ENCODE assay signal across 1 cellular context in the genomic region with DNA sequence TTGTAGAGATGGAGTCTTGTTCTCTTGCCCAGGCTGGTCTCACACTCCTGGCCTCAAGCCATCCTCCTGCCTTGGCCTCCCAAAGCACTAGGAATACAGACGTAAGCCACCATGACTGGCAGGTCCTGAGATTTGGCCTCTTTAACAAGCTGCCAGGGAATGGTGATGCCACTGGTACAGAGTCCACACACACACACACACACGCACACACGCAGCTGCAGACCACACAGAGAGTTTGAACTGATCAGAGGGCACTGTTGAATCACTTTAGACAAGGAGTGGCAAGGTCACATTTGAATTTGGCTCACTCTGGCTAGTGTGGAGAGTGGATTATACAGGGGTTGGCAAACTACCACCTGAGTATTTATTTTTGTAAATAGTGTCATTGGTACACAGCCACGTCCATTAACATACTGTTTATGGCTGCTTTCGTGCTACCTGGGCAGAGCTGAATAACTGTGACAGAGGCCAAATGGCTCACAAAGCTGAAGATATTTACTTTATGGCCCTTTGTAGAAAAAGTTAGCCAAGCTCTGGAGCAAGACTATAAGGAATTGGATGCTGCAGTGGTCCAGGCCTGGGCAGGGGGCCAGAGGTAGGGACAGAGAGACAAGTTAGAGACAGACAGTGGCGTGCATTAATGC.
TF ChIP-seq lines count a peak whose summit lies in the region.

No MANE protein-coding gene starts in this region.

TF ChIP-seq in HepG2, 621 proteins besides CTCF, POLR2A, EP300 and RAD21 (continued from another document and continues in another):
- TF ChIP-seq, protein P1, sequence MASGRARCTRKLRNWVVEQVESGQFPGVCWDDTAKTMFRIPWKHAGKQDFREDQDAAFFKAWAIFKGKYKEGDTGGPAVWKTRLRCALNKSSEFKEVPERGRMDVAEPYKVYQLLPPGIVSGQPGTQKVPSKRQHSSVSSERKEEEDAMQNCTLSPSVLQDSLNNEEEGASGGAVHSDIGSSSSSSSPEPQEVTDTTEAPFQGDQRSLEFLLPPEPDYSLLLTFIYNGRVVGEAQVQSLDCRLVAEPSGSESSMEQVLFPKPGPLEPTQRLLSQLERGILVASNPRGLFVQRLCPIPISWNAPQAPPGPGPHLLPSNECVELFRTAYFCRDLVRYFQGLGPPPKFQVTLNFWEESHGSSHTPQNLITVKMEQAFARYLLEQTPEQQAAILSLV (CRISPR knock-in tag; IDR thresholded peaks at IDR 0.05; ENCODE audit: borderline replicate concordance) = peak; percentile 69; the same call in 1 of the 2 replicates
- no peak for TF ChIP-seq SRSF4 (IDR thresholded peaks at IDR 0.05; ENCODE audit: low read depth, low read length, poor library complexity, severe bottlenecking)
- no peak for TF ChIP-seq ZNF335 (CRISPR knock-in tag; IDR thresholded peaks at IDR 0.05)
- TF ChIP-seq MEIS2 (CRISPR knock-in tag; IDR thresholded peaks at IDR 0.05) = peak; percentile 52; the same call in 1 of the 2 replicates
- no peak for TF ChIP-seq CCAR2 (optimal IDR thresholded peaks at IDR 0.05; ENCODE audit: low read depth, low read length)
- TF ChIP-seq, protein P2, sequence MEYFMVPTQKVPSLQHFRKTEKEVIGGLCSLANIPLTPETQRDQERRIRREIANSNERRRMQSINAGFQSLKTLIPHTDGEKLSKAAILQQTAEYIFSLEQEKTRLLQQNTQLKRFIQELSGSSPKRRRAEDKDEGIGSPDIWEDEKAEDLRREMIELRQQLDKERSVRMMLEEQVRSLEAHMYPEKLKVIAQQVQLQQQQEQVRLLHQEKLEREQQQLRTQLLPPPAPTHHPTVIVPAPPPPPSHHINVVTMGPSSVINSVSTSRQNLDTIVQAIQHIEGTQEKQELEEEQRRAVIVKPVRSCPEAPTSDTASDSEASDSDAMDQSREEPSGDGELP (IDR thresholded peaks at IDR 0.05; ENCODE audit: borderline replicate concordance, low read depth) = no peak; the same call in 1 of the 2 replicates
- TF ChIP-seq SATB2 (CRISPR knock-in tag; IDR thresholded peaks at IDR 0.05) = no peak
- no peak for TF ChIP-seq SCMH1 (CRISPR knock-in tag; IDR thresholded peaks at IDR 0.05; ENCODE audit: borderline replicate concordance)
- peak; percentile 53; the same call in 1 of the 2 replicates for TF ChIP-seq GATAD1 (CRISPR knock-in tag; IDR thresholded peaks at IDR 0.05)
- peak; percentile 43; the same call in 1 of the 2 replicates for TF ChIP-seq TARDBP (CRISPR knock-in tag; IDR thresholded peaks at IDR 0.05)
- TF ChIP-seq ZSCAN25 (CRISPR knock-in tag; IDR thresholded peaks at IDR 0.05) = peak; percentile 55; the same call in 1 of the 2 replicates
- TF ChIP-seq MIXL1 (CRISPR knock-in tag; IDR thresholded peaks at IDR 0.05) = peak; percentile 62; the same call in 1 of the 2 replicates
- TF ChIP-seq POLR2AphosphoS5 (IDR thresholded peaks at IDR 0.05; ENCODE audit: low read depth, low read length) = no peak
- no peak for TF ChIP-seq ZNF570 (CRISPR knock-in tag; IDR thresholded peaks at IDR 0.05; ENCODE audit: borderline replicate concordance)
- TF ChIP-seq, protein P3, sequence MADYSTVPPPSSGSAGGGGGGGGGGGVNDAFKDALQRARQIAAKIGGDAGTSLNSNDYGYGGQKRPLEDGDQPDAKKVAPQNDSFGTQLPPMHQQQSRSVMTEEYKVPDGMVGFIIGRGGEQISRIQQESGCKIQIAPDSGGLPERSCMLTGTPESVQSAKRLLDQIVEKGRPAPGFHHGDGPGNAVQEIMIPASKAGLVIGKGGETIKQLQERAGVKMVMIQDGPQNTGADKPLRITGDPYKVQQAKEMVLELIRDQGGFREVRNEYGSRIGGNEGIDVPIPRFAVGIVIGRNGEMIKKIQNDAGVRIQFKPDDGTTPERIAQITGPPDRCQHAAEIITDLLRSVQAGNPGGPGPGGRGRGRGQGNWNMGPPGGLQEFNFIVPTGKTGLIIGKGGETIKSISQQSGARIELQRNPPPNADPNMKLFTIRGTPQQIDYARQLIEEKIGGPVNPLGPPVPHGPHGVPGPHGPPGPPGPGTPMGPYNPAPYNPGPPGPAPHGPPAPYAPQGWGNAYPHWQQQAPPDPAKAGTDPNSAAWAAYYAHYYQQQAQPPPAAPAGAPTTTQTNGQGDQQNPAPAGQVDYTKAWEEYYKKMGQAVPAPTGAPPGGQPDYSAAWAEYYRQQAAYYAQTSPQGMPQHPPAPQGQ (CRISPR knock-in tag; IDR thresholded peaks at IDR 0.05; ENCODE audit: borderline replicate concordance) = no peak; the same call in 1 of the 2 replicates
- no peak for TF ChIP-seq CHCHD3 (CRISPR knock-in tag; IDR thresholded peaks at IDR 0.05)
- no peak for TF ChIP-seq JDP2 (CRISPR knock-in tag; IDR thresholded peaks at IDR 0.05; ENCODE audit: borderline replicate concordance)
- no peak; the same call in 1 of the 2 replicates for TF ChIP-seq ZNF430 (CRISPR knock-in tag; IDR thresholded peaks at IDR 0.05)
- TF ChIP-seq KDM3A (CRISPR knock-in tag; IDR thresholded peaks at IDR 0.05; ENCODE audit: low read depth) = no peak
- TF ChIP-seq, protein P4, sequence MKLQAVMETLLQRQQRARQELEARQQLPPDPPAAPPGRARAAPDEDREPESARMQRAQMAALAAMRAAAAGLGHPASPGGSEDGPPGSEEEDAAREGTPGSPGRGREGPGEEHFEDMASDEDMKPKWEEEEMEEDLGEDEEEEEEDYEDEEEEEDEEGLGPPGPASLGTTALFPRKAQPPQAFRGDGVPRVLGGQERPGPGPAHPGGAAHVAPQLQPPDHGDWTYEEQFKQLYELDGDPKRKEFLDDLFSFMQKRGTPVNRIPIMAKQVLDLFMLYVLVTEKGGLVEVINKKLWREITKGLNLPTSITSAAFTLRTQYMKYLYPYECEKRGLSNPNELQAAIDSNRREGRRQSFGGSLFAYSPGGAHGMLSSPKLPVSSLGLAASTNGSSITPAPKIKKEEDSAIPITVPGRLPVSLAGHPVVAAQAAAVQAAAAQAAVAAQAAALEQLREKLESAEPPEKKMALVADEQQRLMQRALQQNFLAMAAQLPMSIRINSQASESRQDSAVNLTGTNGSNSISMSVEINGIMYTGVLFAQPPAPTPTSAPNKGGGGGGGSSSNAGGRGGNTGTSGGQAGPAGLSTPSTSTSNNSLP (IDR thresholded peaks at IDR 0.05; ENCODE audit: low read depth, low read length) = peak; percentile 92
- TF ChIP-seq GLI4 (CRISPR knock-in tag; IDR thresholded peaks at IDR 0.05; ENCODE audit: borderline replicate concordance) = no peak
- no peak; the same call in 1 of the 2 replicates for TF ChIP-seq ZNF468 (CRISPR knock-in tag; IDR thresholded peaks at IDR 0.05)
- TF ChIP-seq ZKSCAN5 (CRISPR knock-in tag; IDR thresholded peaks at IDR 0.05) = no peak
- TF ChIP-seq ASH2L (IDR thresholded peaks at IDR 0.05; ENCODE audit: insufficient read length, low read depth, low read length) = no peak
- no peak for TF ChIP-seq ZNF713 (CRISPR knock-in tag; IDR thresholded peaks at IDR 0.05)
- TF ChIP-seq, protein P5, sequence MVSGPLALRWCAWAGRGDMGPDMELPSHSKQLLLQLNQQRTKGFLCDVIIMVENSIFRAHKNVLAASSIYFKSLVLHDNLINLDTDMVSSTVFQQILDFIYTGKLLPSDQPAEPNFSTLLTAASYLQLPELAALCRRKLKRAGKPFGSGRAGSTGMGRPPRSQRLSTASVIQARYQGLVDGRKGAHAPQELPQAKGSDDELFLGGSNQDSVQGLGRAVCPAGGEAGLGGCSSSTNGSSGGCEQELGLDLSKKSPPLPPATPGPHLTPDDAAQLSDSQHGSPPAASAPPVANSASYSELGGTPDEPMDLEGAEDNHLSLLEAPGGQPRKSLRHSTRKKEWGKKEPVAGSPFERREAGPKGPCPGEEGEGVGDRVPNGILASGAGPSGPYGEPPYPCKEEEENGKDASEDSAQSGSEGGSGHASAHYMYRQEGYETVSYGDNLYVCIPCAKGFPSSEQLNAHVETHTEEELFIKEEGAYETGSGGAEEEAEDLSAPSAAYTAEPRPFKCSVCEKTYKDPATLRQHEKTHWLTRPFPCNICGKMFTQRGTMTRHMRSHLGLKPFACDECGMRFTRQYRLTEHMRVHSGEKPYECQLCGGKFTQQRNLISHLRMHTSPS (CRISPR knock-in tag; IDR thresholded peaks at IDR 0.05; ENCODE audit: low read depth) = peak; percentile 99
- TF ChIP-seq ZNF484 (CRISPR knock-in tag; IDR thresholded peaks at IDR 0.05; ENCODE audit: borderline replicate concordance, low read depth) = no peak
- TF ChIP-seq FOXK1 (CRISPR knock-in tag; IDR thresholded peaks at IDR 0.05; ENCODE audit: borderline replicate concordance, low read depth) = no peak; the same call in 1 of the 2 replicates
- TF ChIP-seq, protein P6, sequence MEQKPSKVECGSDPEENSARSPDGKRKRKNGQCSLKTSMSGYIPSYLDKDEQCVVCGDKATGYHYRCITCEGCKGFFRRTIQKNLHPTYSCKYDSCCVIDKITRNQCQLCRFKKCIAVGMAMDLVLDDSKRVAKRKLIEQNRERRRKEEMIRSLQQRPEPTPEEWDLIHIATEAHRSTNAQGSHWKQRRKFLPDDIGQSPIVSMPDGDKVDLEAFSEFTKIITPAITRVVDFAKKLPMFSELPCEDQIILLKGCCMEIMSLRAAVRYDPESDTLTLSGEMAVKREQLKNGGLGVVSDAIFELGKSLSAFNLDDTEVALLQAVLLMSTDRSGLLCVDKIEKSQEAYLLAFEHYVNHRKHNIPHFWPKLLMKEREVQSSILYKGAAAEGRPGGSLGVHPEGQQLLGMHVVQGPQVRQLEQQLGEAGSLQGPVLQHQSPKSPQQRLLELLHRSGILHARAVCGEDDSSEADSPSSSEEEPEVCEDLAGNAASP (CRISPR knock-in tag; IDR thresholded peaks at IDR 0.05; ENCODE audit: borderline replicate concordance) = no peak; the same call in 1 of the 2 replicates
- TF ChIP-seq, protein P7, sequence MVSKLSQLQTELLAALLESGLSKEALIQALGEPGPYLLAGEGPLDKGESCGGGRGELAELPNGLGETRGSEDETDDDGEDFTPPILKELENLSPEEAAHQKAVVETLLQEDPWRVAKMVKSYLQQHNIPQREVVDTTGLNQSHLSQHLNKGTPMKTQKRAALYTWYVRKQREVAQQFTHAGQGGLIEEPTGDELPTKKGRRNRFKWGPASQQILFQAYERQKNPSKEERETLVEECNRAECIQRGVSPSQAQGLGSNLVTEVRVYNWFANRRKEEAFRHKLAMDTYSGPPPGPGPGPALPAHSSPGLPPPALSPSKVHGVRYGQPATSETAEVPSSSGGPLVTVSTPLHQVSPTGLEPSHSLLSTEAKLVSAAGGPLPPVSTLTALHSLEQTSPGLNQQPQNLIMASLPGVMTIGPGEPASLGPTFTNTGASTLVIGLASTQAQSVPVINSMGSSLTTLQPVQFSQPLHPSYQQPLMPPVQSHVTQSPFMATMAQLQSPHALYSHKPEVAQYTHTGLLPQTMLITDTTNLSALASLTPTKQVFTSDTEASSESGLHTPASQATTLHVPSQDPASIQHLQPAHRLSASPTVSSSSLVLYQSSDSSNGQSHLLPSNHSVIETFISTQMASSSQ (IDR thresholded peaks at IDR 0.05; ENCODE audit: low read depth) = peak; percentile 50; the same call in 1 of the 2 replicates
- TF ChIP-seq, protein P7 (CRISPR knock-in tag; IDR thresholded peaks at IDR 0.05; ENCODE audit: borderline replicate concordance) = no peak
- TF ChIP-seq RELA (CRISPR knock-in tag; IDR thresholded peaks at IDR 0.05) = no peak
- TF ChIP-seq ZNF674 (CRISPR knock-in tag; IDR thresholded peaks at IDR 0.05; ENCODE audit: low read depth) = no peak
- TF ChIP-seq RFX5 (IDR thresholded peaks at IDR 0.05; ENCODE audit: low read depth, low read length) = no peak
- TF ChIP-seq ZNF567 (CRISPR knock-in tag; IDR thresholded peaks at IDR 0.05; ENCODE audit: borderline replicate concordance) = no peak
- TF ChIP-seq RFXANK (CRISPR knock-in tag; IDR thresholded peaks at IDR 0.05) = no peak
- 0 out of 2 replicates have a peak, but pooled peaks have one; percentile 30 for TF ChIP-seq KAT8 (CRISPR knock-in tag; IDR thresholded peaks at IDR 0.05)
- TF ChIP-seq FOXA3 (CRISPR knock-in tag; IDR thresholded peaks at IDR 0.05) = peak; percentile 66
- TF ChIP-seq, protein P8, sequence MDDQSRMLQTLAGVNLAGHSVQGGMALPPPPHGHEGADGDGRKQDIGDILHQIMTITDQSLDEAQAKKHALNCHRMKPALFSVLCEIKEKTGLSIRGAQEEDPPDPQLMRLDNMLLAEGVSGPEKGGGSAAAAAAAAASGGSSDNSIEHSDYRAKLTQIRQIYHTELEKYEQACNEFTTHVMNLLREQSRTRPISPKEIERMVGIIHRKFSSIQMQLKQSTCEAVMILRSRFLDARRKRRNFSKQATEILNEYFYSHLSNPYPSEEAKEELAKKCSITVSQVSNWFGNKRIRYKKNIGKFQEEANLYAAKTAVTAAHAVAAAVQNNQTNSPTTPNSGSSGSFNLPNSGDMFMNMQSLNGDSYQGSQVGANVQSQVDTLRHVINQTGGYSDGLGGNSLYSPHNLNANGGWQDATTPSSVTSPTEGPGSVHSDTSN (CRISPR knock-in tag; IDR thresholded peaks at IDR 0.05; ENCODE audit: borderline replicate concordance) = no peak
- TF ChIP-seq SP1 (IDR thresholded peaks at IDR 0.05) = no peak
- TF ChIP-seq SP1 (CRISPR knock-in tag; IDR thresholded peaks at IDR 0.05) = no peak
- TF ChIP-seq REL (CRISPR knock-in tag; conservative IDR thresholded peaks at IDR 0.05) = no peak
- TF ChIP-seq KDM6A (CRISPR knock-in tag; IDR thresholded peaks at IDR 0.05; ENCODE audit: low read depth) = 0 out of 2 replicates have a peak, but pooled peaks have one; percentile 25
- no peak for TF ChIP-seq MTF1 (CRISPR knock-in tag; IDR thresholded peaks at IDR 0.05)
- TF ChIP-seq, protein P9, sequence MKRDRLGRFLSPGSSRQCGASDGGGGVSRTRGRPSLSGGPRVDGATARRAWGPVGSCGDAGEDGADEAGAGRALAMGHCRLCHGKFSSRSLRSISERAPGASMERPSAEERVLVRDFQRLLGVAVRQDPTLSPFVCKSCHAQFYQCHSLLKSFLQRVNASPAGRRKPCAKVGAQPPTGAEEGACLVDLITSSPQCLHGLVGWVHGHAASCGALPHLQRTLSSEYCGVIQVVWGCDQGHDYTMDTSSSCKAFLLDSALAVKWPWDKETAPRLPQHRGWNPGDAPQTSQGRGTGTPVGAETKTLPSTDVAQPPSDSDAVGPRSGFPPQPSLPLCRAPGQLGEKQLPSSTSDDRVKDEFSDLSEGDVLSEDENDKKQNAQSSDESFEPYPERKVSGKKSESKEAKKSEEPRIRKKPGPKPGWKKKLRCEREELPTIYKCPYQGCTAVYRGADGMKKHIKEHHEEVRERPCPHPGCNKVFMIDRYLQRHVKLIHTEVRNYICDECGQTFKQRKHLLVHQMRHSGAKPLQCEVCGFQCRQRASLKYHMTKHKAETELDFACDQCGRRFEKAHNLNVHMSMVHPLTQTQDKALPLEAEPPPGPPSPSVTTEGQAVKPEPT (CRISPR knock-in tag; IDR thresholded peaks at IDR 0.05; ENCODE audit: low read depth) = no peak
- TF ChIP-seq GPN1 (CRISPR knock-in tag; IDR thresholded peaks at IDR 0.05; ENCODE audit: borderline replicate concordance) = no peak
- TF ChIP-seq SYNCRIP (IDR thresholded peaks at IDR 0.05; ENCODE audit: insufficient read depth, low read depth, low read length) = no peak
